Comparison of ENCODE assay signal across 8 cellular contexts in genomic region chr7:76048668-76048988, GRCh38. TPM values are rescaled to one million over a fixed set of nuclear protein-coding genes. Genes with fewer than 3 reads are reported as not detected.
DNase-seq lines count a peak whose midpoint lies in the region; ATAC-seq, FAIRE-seq and TF ChIP-seq lines count a peak whose summit lies in the region.

No MANE protein-coding gene starts in this region.

- no peak for TF ChIP-seq EP300 in stomach (IDR thresholded peaks at IDR 0.05)

- no peaks in the 10 kb centered on the region for H3K9me3 ChIP-seq in adrenal gland (replicated peaks in 1 of 3)
- H3K9me3 ChIP-seq in keratinocyte (ENCODE audit: control insufficient read depth, low read depth, low read length), result no peaks in the 10 kb centered on the region
- no peaks in the 10 kb centered on the region for H3K9me3 ChIP-seq in stomach

- H3K4me2 ChIP-seq in keratinocyte (ENCODE audit: control insufficient read depth, extremely low read depth, insufficient read depth, low read depth, low read length), result peak overlapping the region; percentile 94

- peaks cover 88% of the 10 kb centered on the region for H3K79me2 ChIP-seq in keratinocyte (ENCODE audit: control insufficient read depth, insufficient read depth, low read length)

- peaks cover 7% of the 10 kb centered on the region for H4K20me1 ChIP-seq in keratinocyte (ENCODE audit: control insufficient read depth, extremely low read depth, insufficient read depth, low read length)

- dilution Hi-C loops in keratinocyte (cut with MboI; ENCODE audit: extremely low pct_ligation_motif_present, low sequenced_read_pairs), result no loop called here

- H3K27me3 ChIP-seq in adrenal gland (no peaks in the 10 kb centered on the region), keratinocyte (ENCODE audit: control insufficient read depth, extremely low read depth, insufficient read depth, low read length) (no peaks in the 10 kb centered on the region), stomach (no peaks in the 10 kb centered on the region)

- H3K36me3 ChIP-seq in adrenal gland (replicated peaks in 1 of 2) (no peaks in the 10 kb centered on the region), keratinocyte (ENCODE audit: control insufficient read depth in 2 of 2, extremely low read depth in 1 of 2, insufficient read depth in 2 of 2, low read length in 2 of 2) (peaks cover 1 to 18% of the 10 kb centered on the region in 2 experiments), stomach (peaks cover 0 to 28% (median 22%) of the 10 kb centered on the region in 4 donors)

- H3K27ac ChIP-seq in 22Rv1 (peak overlapping the region; percentile 95), adrenal gland (peak overlapping the region; percentile 88 to 98 (median 90)), keratinocyte (ENCODE audit: control insufficient read depth, insufficient read depth, low read length) (peak overlapping the region; percentile 94), stomach (peak overlapping the region; percentile 94 to 96 (median 94))

- FAIRE-seq in keratinocyte (lab: Jason Lieb, UNC), result no peak

- intact Hi-C loops in adrenal gland (cut with DNase I) (no loop called here), stomach (cut with DNase I; ENCODE audit: low total_unique reads) (no loop called here)

- H3K4me1 ChIP-seq in adrenal gland (replicated peaks in 1 of 2), result peaks cover 18 to 34% of the 10 kb centered on the region in 2 donors
- H3K4me1 ChIP-seq in keratinocyte (ENCODE audit: control insufficient read depth, extremely low read depth, insufficient read depth, low read length), result peaks cover 18% of the 10 kb centered on the region
- peaks cover 21 to 85% (median 57%) of the 10 kb centered on the region in 4 donors for H3K4me1 ChIP-seq in stomach

- TF ChIP-seq CTCF in 22Rv1 (IDR thresholded peaks at IDR 0.05) (peak; percentile 28; the same call in 1 of the 2 replicates), adrenal gland (IDR thresholded peaks at IDR 0.05) (no peak), keratinocyte (optimal IDR thresholded peaks at IDR 0.05 in 1 of 3, IDR thresholded peaks at IDR 0.05 in 1 of 3, conservative IDR thresholded peaks at IDR 0.05 in 1 of 3; ENCODE audit: extremely low read depth in 1 of 3, insufficient read depth in 2 of 3, low read length in 3 of 3) (peak; percentile 15 to 28 (median 16)), stomach (IDR thresholded peaks at IDR 0.05) (no peak)

- H3K9me1 ChIP-seq in keratinocyte (ENCODE audit: control insufficient read depth, extremely low read depth, insufficient read depth, low read length), result peaks cover 6% of the 10 kb centered on the region

- WGBS in adrenal gland, 4 donors, result 2 to 4% (median 4%) methylated on average over 6 to 9 of the region's 9 CpGs
- 1 to 3% (median 2%) methylated on average over 9 of the region's 9 CpGs for WGBS in stomach, 5 donors

- H3K4me3 ChIP-seq in adrenal gland, result peak overlapping the region; percentile 76 to 97 (median 87)
- peak overlapping the region; percentile 83 to 92 (median 85) for H3K4me3 ChIP-seq in keratinocyte (ENCODE audit: control insufficient read depth in 2 of 3, extremely low read depth in 1 of 3, insufficient read depth in 2 of 3, low read depth in 1 of 3, low read length in 3 of 3)
- peak overlapping the region; percentile 86 to 97 (median 92) for H3K4me3 ChIP-seq in stomach

- TF ChIP-seq POLR2A in adrenal gland (IDR thresholded peaks at IDR 0.05) (no peak), stomach (IDR thresholded peaks at IDR 0.05) (no peak)

- peak overlapping the region; percentile 99 for H3K9ac ChIP-seq in keratinocyte (ENCODE audit: control insufficient read depth, extremely low read depth, insufficient read depth, low read length)

- peak; percentile 27 to 48 for DNase-seq in NCI-H524 (lab: John Stamatoyannopoulos, UW)
- peak in 2 of 7 donors; percentile 33 to 37 for DNase-seq in adrenal gland
- DNase-seq in keratinocyte (ENCODE audit: low read depth, low spot score), result no peak
- DNase-seq in stomach, result peak; percentile 34
- no peak for DNase-seq in T1000 (lab: John Stamatoyannopoulos, UW)

- peak overlapping the region; percentile 49 for H2AFZ ChIP-seq in keratinocyte (ENCODE audit: control insufficient read depth, low read length)

- ATAC-seq in GM18511 (IDR thresholded peaks at IDR 0.05; ENCODE audit: unreplicated experiment), result peak; percentile 21
- ATAC-seq in GM19463 (IDR thresholded peaks at IDR 0.05; ENCODE audit: unreplicated experiment), result no peak

RNA-seq across cellular contexts. Expression of gene MDH2, which starts 0.7 kb away (rescaled TPM):
- 100 to 1,000 TPM; 153 to 359 (median 226) TPM for total RNA-seq in adrenal gland
- polyA plus RNA-seq in adrenal gland, result 100 to 1,000 TPM in 1 of 3 donors, 10 to 100 TPM in 2; 42.5 to 284 (median 60.3) TPM
- polyA plus RNA-seq in keratinocyte, result 83.8 to 166 TPM (median 156 TPM) in 3 replicates
- 67.7 TPM for polyA plus RNA-seq in keratinocyte (2011; ENCODE audit: low read depth)
- 129 and 166 TPM in 2 replicates for polyA plus RNA-seq in keratinocyte (2011; cell fraction: cytosol; rRNA removed)
- 90.3 and 111 TPM in 2 replicates for polyA plus RNA-seq in keratinocyte (2011; cell fraction: nucleus; rRNA removed)
- 144 and 181 TPM in 2 replicates for polyA plus RNA-seq in keratinocyte (2012; ENCODE audit: low replicate concordance)
- polyA minus RNA-seq in keratinocyte, result 82.8 to 595 TPM (median 103 TPM) in 3 replicates
- polyA minus RNA-seq in keratinocyte (2011; cell fraction: cytosol; rRNA and poly(A)+ RNA removed), result 172 TPM
- 39.4 and 48.7 TPM in 2 replicates for polyA minus RNA-seq in keratinocyte (2011; cell fraction: nucleus; rRNA and poly(A)+ RNA removed)
- total RNA-seq in stomach, result 100 to 1,000 TPM in 2 of 5 donors, 10 to 100 TPM in 3; 41.1 to 227 (median 71.9) TPM
- 100 to 1,000 TPM in 1 of 3 donors, 10 to 100 TPM in 2; 81.5 to 107 (median 89.2) TPM for polyA plus RNA-seq in stomach

RNA-seq across cellular contexts. Expression of gene STYXL1, which starts 0.8 kb away (rescaled TPM):
- total RNA-seq in adrenal gland (10 to 100 TPM; 20.9 to 70.7 (median 41.9) TPM), stomach (10 to 100 TPM; 12.3 to 58.1 (median 17.8) TPM)
- polyA plus RNA-seq in adrenal gland (10 to 100 TPM; 54.1 to 82.0 (median 64.2) TPM), keratinocyte (68.9 to 96.1 TPM (median 76.2 TPM) in 3 replicates), stomach (10 to 100 TPM; 37.0 to 57.4 (median 45.4) TPM)
- 9.9 TPM for polyA plus RNA-seq in keratinocyte (2011; ENCODE audit: low read depth)
- polyA plus RNA-seq in keratinocyte (2011; cell fraction: cytosol; rRNA removed), result 74.0 and 89.5 TPM in 2 replicates
- 63.0 and 64.9 TPM in 2 replicates for polyA plus RNA-seq in keratinocyte (2011; cell fraction: nucleus; rRNA removed)
- 55.3 and 58.4 TPM in 2 replicates for polyA plus RNA-seq in keratinocyte (2012; ENCODE audit: low replicate concordance)
- 40.1 to 45.6 TPM (median 43.1 TPM) in 3 replicates for polyA minus RNA-seq in keratinocyte
- 18.6 TPM for polyA minus RNA-seq in keratinocyte (2011; cell fraction: cytosol; rRNA and poly(A)+ RNA removed)
- 9.5 and 17.2 TPM in 2 replicates for polyA minus RNA-seq in keratinocyte (2011; cell fraction: nucleus; rRNA and poly(A)+ RNA removed)

RNA-seq across cellular contexts. Expression of gene TMEM120A, which starts 54.2 kb away (rescaled TPM):
- total RNA-seq in adrenal gland (100 to 1,000 TPM in 4 of 8 donors, 10 to 100 TPM in 4; 51.4 to 277 (median 113) TPM), stomach (10 to 100 TPM in 4 of 5 donors, 1 to 10 TPM in 1; 4.1 to 75.3 (median 24.2) TPM)
- polyA plus RNA-seq in adrenal gland (100 to 1,000 TPM; 197 to 260 (median 227) TPM), keratinocyte (41.0 to 72.4 TPM (median 47.0 TPM) in 3 replicates), stomach (10 to 100 TPM; 53.6 to 78.6 (median 68.3) TPM)
- 19.5 TPM for polyA plus RNA-seq in keratinocyte (2011; ENCODE audit: low read depth)
- 39.1 and 45.4 TPM in 2 replicates for polyA plus RNA-seq in keratinocyte (2011; cell fraction: cytosol; rRNA removed)
- polyA plus RNA-seq in keratinocyte (2011; cell fraction: nucleus; rRNA removed), result 46.7 and 51.3 TPM in 2 replicates
- polyA plus RNA-seq in keratinocyte (2012; ENCODE audit: low replicate concordance), result 21.7 and 29.1 TPM in 2 replicates
- 37.6 to 94.8 TPM (median 56.3 TPM) in 3 replicates for polyA minus RNA-seq in keratinocyte
- polyA minus RNA-seq in keratinocyte (2011; cell fraction: cytosol; rRNA and poly(A)+ RNA removed), result 50.5 TPM
- 10.4 and 20.2 TPM in 2 replicates for polyA minus RNA-seq in keratinocyte (2011; cell fraction: nucleus; rRNA and poly(A)+ RNA removed)

Comparison
In these comparisons a context has a peak if more than half of its experiments do, and no peak if none do; other contexts are left out.
1. CTCF ChIP-seq: peak in 22Rv1 (single experiment) and keratinocyte (3 of 3); none in adrenal gland (0 of 6) and stomach (0 of 7).
2. DNase-seq: peak in NCI-H524 (2 of 2) and stomach (single experiment); none in keratinocyte (single experiment) and T1000 (single experiment).
3. Peak in every context shown above with its lines, with median percentiles within 50 percentile points of each other: H3K27ac ChIP-seq and H3K4me3 ChIP-seq.